22 cellular contexts compared by ENCODE assay signal in the genomic region with DNA sequence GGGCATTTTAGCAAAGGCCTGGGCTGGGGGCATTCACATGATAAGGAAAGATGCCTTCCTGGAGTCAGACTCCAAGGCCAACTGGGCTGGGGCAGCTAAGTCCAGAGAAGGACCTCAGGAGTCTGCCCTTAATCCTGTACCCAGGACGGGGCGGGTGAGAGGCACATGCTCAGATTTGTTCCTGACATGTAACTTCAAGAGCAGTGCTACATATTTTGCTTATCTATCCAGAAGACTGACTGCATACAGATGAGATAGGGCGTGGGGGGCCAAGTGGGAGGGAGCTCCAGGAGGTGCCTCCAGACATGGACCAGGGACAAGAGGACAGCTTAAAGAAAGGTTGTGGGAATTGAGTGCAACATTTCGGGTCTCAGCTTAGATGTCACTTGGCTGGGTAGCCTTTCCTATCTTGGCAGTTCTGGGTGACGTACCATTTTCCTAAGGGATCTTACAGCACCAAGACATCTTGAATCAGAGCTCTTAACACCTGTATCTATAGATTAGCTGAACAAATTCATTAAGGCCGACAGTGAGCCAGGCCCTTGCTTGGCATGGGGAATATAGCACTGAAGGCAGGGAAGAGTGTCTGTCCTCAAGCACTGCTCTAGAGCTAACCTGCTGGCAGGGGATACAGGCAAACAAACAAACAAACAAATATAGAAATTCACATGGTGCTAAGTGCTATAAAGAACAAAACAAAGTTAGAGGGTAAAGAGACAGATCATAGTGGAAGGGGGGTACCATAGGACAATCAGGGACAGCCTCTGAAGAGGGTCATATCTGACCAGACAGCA.
DNase-seq lines count a peak whose midpoint lies in the region; ATAC-seq and TF ChIP-seq lines count a peak whose summit lies in the region.
"Had no signal": no experiment of that assay in that cellular context is flagged by ENCODE, and none has a peak within 500 bp of the region (broad histone marks: within the 10 kb centered on the region; RNA-seq: fewer than 3 reads in every experiment).

No MANE protein-coding gene starts in this region.

- H3K27ac ChIP-seq in VCaP: peak overlapping the region; percentile 44; the same call in 1 of the 2 replicates
- H3K27ac ChIP-seq in cardiac muscle cell: peak overlapping the region; percentile 89
- H3K27ac ChIP-seq in right cardiac atrium (ENCODE audit: low read length): peak overlapping the region; percentile 43
- H3K27ac ChIP-seq in testis: peak overlapping the region in 1 of 2 donors; percentile 34
- peak overlapping the region in 2 of 4 donors; percentile 76 to 77 for H3K27ac ChIP-seq in tibial nerve
- H3K27ac ChIP-seq: RWPE1 had no signal

- H3K4me3 ChIP-seq in cardiac muscle cell: no peak overlapping the region
- no peak overlapping the region for H3K4me3 ChIP-seq in right cardiac atrium (ENCODE audit: low read length)
- no peak overlapping the region for H3K4me3 ChIP-seq in testis
- H3K4me3 ChIP-seq in tibial nerve: no peak overlapping the region
- H3K4me3 ChIP-seq: GM23338 had no signal

- no peak for TF ChIP-seq EP300 in tibial nerve (IDR thresholded peaks at IDR 0.05)

- 63% methylated on average over 6 of the region's 6 CpGs for WGBS in right cardiac atrium
- 67 to 69% methylated on average over 6 of the region's 6 CpGs for WGBS in testis, 2 donors
- 89 to 96% methylated on average over 6 of the region's 6 CpGs for WGBS in tibial nerve, 2 donors

- DNase-seq in cardiac muscle cell (ENCODE audit: low read depth in 1 of 2, low spot score in 1 of 2) (peak in 1 of 2 donors; percentile 87), right cardiac atrium (peak; percentile 41 to 77 (median 73)), testis (peak; percentile 53), tibial nerve (ENCODE audit: low spot score in 2 of 2) (no peak)
- no peak for DNase-seq in stimulated activated CD4-positive, alpha-beta T cell treated with anti-CD3 and anti-CD28 coated beads, Interleukin-4, amount 100 ng/mL, for 4 hours
- DNase-seq in effector CD8-positive, alpha-beta T cell (lab: John Stamatoyannopoulos, UW): no peak
- DNase-seq: CD4-positive, alpha-beta T cell; COR-L47; DMS 273 treated with DMSO at 0.1 percent for 48 hours; DMS79 treated with DMSO at 0.1 percent for 48 hours; HCEC 1CT; KG1; NCI-H1105; NCI-H146; NCI-H2029; NCI-H226; NCI-H510A treated with DMSO at 0.1 percent for 48 hours; NCI-H748 treated with DMSO at 0.1 percent for 48 hours; NK-92 treated with Interleukin-12 subunit alpha and Interleukin-12 subunit beta, amount 100 ng/mL, for 24 hours had no signal

- H3K9me3 ChIP-seq in cardiac muscle cell (ENCODE audit: low read depth) (no peaks in the 10 kb centered on the region), right cardiac atrium (ENCODE audit: control insufficient read depth, low read length) (no peaks in the 10 kb centered on the region), testis (no peaks in the 10 kb centered on the region), tibial nerve (no peaks in the 10 kb centered on the region)

- H3K4me1 ChIP-seq in cardiac muscle cell (ENCODE audit: low read depth) (peaks cover 23% of the 10 kb centered on the region), right cardiac atrium (ENCODE audit: control insufficient read depth, insufficient read depth, low read length) (no peaks in the 10 kb centered on the region), testis (peaks cover 4% of the 10 kb centered on the region), tibial nerve (peaks cover 0 to 18% (median 8%) of the 10 kb centered on the region in 4 donors)

- H3K36me3 ChIP-seq in cardiac muscle cell (no peaks in the 10 kb centered on the region), testis (ENCODE audit: low read depth, missing control alignments) (no peaks in the 10 kb centered on the region), tibial nerve (peaks cover 0 to 55% (median 0%) of the 10 kb centered on the region in 3 donors)

- intact Hi-C loops in right cardiac atrium (cut with DNase I) (loop anchor here in 3 of 4 donors (2.0 to 5.0 kb wide), 3 partner anchors 59 to 69 kb away; a partner anchor contains a TSS), testis (cut with DNase I; ENCODE audit: low total_unique reads) (loop anchor here (10.0 kb wide), 1 partner anchor 61 kb away; a partner anchor contains a TSS)

- peak; percentile 83 for ATAC-seq in right cardiac atrium

- no peak for TF ChIP-seq POLR2A in testis (IDR thresholded peaks at IDR 0.05)
- TF ChIP-seq POLR2A in tibial nerve (IDR thresholded peaks at IDR 0.05): no peak

- H3K27me3 ChIP-seq in cardiac muscle cell (no peaks in the 10 kb centered on the region), right cardiac atrium (ENCODE audit: control insufficient read depth, insufficient read depth) (no peaks in the 10 kb centered on the region), testis (no peaks in the 10 kb centered on the region), tibial nerve (no peaks in the 10 kb centered on the region)

- TF ChIP-seq CTCF in VCaP (conservative IDR thresholded peaks at IDR 0.05) (no peak), cardiac muscle cell (IDR thresholded peaks at IDR 0.05; ENCODE audit: low read depth, low read length) (no peak), testis (IDR thresholded peaks at IDR 0.05) (no peak), tibial nerve (IDR thresholded peaks at IDR 0.05) (no peak)

Comparison
In these comparisons a context has a peak if more than half of its experiments do, and no peak if none do; other contexts are left out.
1. DNase-seq: peak in right cardiac atrium (3 of 3) and testis (single experiment); none in stimulated activated CD4-positive, alpha-beta T cell treated with anti-CD3 and anti-CD28 coated beads, Interleukin-4, amount 100 ng/mL, for 4 hours (0 of 2), tibial nerve (0 of 2) and effector CD8-positive, alpha-beta T cell (single experiment).